ENCODE assay signal across 9 cellular contexts in the genomic region with DNA sequence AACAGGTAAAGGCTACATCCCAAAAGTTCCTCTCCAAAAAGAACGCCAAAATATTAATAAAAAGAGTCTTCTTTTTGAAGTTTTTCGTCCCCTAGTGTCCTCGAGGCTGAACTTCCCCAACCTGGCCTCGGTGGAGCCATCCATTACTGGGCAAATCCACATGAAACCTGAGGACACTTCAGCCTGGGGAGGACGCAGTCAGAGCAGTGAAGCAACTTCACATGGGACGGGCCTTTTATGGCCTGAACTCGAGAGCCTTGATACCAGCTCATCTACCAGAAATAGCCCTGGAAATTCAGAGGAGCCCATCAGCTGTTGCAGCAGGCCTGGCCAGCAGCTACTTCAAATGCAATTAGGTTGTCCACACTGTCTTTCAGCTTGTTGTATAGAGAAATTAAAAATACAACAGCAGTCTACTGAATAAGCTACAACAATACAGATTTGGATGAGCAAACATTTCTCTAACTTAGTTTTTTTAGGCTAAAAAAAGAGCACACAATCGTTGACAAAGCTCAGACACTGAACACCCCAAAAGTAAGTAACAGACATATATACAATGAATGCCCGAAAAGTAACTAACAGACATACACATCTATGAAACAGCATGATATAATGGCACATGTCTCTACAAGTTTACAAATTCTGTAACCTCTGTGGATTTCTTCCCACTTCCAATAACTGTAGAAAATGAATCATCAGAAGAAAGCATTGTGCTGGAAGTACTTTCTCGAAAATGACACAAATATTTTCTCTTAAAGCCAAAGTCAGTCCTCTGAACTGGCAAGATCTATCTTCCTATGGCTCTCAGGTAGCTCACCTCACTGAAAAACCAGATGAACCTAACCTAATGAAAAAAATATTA. TPM values are rescaled to one million over a fixed set of nuclear protein-coding genes. Genes with fewer than 3 reads are reported as not detected.
DNase-seq lines count a peak whose midpoint lies in the region; ATAC-seq, FAIRE-seq and TF ChIP-seq lines count a peak whose summit lies in the region.
"Had no signal": no experiment of that assay in that cellular context is flagged by ENCODE, and none has a peak within 500 bp of the region (broad histone marks: within the 10 kb centered on the region; RNA-seq: fewer than 3 reads in every experiment).

A gene with protein sequence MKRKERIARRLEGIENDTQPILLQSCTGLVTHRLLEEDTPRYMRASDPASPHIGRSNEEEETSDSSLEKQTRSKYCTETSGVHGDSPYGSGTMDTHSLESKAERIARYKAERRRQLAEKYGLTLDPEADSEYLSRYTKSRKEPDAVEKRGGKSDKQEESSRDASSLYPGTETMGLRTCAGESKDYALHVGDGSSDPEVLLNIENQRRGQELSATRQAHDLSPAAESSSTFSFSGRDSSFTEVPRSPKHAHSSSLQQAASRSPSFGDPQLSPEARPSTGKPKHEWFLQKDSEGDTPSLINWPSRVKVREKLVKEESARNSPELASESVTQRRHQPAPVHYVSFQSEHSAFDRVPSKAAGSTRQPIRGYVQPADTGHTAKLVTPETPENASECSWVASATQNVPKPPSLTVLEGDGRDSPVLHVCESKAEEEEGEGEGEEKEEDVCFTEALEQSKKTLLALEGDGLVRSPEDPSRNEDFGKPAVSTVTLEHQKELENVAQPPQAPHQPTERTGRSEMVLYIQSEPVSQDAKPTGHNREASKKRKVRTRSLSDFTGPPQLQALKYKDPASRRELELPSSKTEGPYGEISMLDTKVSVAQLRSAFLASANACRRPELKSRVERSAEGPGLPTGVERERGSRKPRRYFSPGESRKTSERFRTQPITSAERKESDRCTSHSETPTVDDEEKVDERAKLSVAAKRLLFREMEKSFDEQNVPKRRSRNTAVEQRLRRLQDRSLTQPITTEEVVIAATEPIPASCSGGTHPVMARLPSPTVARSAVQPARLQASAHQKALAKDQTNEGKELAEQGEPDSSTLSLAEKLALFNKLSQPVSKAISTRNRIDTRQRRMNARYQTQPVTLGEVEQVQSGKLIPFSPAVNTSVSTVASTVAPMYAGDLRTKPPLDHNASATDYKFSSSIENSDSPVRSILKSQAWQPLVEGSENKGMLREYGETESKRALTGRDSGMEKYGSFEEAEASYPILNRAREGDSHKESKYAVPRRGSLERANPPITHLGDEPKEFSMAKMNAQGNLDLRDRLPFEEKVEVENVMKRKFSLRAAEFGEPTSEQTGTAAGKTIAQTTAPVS (N-terminal part only) (minus strand): TSS at position 208 of the 862 bp plus-strand sequence. CDS start 79,913 bp downstream, outside the sequence.

- H3K4me3 Mint-ChIP-seq in osteocyte (ENCODE audit: unreplicated experiment) = peak within 1 kb of the TSS; percentile 36
- H3K4me3 Mint-ChIP-seq: activated B cell treated with CpG ODN at 0.5 μM for 24 hours had no signal

- no peak for TF ChIP-seq CTCF in osteocyte (IDR thresholded peaks at IDR 0.05)

- FAIRE-seq in frontal cortex (lab: Jason Lieb, UNC) = no peak

- H3K9me3 Mint-ChIP-seq in osteocyte (ENCODE audit: unreplicated experiment) = no peaks in the 10 kb centered on the region

- DNase-seq in H4 (ENCODE audit: low spot score) (peak; percentile 33), frontal cortex (ENCODE audit: low spot score in 2 of 2) (no peak), osteocyte (ENCODE audit: extremely low spot score, unreplicated experiment) (no peak), NCI-H526 (lab: John Stamatoyannopoulos, UW) (no peak), NCI-H526 treated with DMSO at 0.1 percent for 48 hours (lab: John Stamatoyannopoulos, UW) (no peak), erythroblast (lab: John Stamatoyannopoulos, UW) (no peak)
- DNase-seq: activated B cell treated with CpG ODN at 0.5 μM for 24 hours had no signal

- peak within 1 kb of the TSS; percentile 93 for H3K27ac Mint-ChIP-seq in osteocyte (ENCODE audit: unreplicated experiment)
- H3K27ac Mint-ChIP-seq: activated B cell treated with CpG ODN at 0.5 μM for 24 hours had no signal

- H3K4me1 Mint-ChIP-seq in osteocyte (ENCODE audit: unreplicated experiment) = peaks cover 63% of the 10 kb centered on the region

- H3K27me3 Mint-ChIP-seq in osteocyte (ENCODE audit: unreplicated experiment) = no peaks in the 10 kb centered on the region
- H3K27me3 Mint-ChIP-seq: activated B cell treated with CpG ODN at 0.5 μM for 24 hours had no signal

- TF ChIP-seq POLR2A in erythroblast (IDR thresholded peaks at IDR 0.05; ENCODE audit: low read length) = no peak

- H3K36me3 Mint-ChIP-seq in osteocyte (ENCODE audit: unreplicated experiment) = peaks cover 21% of the 10 kb centered on the region

- ATAC-seq in SK-N-SH treated with all-trans-retinoic acid at 6 μM for 48 hours (peak; percentile 63), HG03108 (IDR thresholded peaks at IDR 0.05; ENCODE audit: unreplicated experiment) (no peak)

TF ChIP-seq in SK-N-SH treated with all-trans-retinoic acid at 6 μM for 48 hours, 23 proteins besides CTCF, POLR2A, EP300 and RAD21 (continues in another document):
- no peak for TF ChIP-seq ZFP30 (CRISPR knock-in tag; IDR thresholded peaks at IDR 0.05)
- TF ChIP-seq, protein P1, sequence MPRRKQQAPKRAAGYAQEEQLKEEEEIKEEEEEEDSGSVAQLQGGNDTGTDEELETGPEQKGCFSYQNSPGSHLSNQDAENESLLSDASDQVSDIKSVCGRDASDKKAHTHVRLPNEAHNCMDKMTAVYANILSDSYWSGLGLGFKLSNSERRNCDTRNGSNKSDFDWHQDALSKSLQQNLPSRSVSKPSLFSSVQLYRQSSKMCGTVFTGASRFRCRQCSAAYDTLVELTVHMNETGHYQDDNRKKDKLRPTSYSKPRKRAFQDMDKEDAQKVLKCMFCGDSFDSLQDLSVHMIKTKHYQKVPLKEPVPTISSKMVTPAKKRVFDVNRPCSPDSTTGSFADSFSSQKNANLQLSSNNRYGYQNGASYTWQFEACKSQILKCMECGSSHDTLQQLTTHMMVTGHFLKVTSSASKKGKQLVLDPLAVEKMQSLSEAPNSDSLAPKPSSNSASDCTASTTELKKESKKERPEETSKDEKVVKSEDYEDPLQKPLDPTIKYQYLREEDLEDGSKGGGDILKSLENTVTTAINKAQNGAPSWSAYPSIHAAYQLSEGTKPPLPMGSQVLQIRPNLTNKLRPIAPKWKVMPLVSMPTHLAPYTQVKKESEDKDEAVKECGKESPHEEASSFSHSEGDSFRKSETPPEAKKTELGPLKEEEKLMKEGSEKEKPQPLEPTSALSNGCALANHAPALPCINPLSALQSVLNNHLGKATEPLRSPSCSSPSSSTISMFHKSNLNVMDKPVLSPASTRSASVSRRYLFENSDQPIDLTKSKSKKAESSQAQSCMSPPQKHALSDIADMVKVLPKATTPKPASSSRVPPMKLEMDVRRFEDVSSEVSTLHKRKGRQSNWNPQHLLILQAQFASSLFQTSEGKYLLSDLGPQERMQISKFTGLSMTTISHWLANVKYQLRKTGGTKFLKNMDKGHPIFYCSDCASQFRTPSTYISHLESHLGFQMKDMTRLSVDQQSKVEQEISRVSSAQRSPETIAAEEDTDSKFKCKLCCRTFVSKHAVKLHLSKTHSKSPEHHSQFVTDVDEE (CRISPR knock-in tag; IDR thresholded peaks at IDR 0.05) = no peak
- TF ChIP-seq ZNF8 (CRISPR knock-in tag; IDR thresholded peaks at IDR 0.05) = no peak
- no peak for TF ChIP-seq ZC3H10 (CRISPR knock-in tag; IDR thresholded peaks at IDR 0.05)
- TF ChIP-seq PPARA (CRISPR knock-in tag; IDR thresholded peaks at IDR 0.05; ENCODE audit: borderline replicate concordance) = no peak
- no peak for TF ChIP-seq RARB (CRISPR knock-in tag; IDR thresholded peaks at IDR 0.05)
- no peak for TF ChIP-seq ZNF565 (CRISPR knock-in tag; conservative IDR thresholded peaks at IDR 0.05; ENCODE audit: low read depth)
- TF ChIP-seq GLIS3 (CRISPR knock-in tag; IDR thresholded peaks at IDR 0.05) = no peak
- TF ChIP-seq, protein P2, sequence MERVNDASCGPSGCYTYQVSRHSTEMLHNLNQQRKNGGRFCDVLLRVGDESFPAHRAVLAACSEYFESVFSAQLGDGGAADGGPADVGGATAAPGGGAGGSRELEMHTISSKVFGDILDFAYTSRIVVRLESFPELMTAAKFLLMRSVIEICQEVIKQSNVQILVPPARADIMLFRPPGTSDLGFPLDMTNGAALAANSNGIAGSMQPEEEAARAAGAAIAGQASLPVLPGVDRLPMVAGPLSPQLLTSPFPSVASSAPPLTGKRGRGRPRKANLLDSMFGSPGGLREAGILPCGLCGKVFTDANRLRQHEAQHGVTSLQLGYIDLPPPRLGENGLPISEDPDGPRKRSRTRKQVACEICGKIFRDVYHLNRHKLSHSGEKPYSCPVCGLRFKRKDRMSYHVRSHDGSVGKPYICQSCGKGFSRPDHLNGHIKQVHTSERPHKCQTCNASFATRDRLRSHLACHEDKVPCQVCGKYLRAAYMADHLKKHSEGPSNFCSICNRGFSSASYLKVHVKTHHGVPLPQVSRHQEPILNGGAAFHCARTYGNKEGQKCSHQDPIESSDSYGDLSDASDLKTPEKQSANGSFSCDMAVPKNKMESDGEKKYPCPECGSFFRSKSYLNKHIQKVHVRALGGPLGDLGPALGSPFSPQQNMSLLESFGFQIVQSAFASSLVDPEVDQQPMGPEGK (CRISPR knock-in tag; IDR thresholded peaks at IDR 0.05; ENCODE audit: borderline replicate concordance) = no peak
- no peak for TF ChIP-seq OSR1 (CRISPR knock-in tag; IDR thresholded peaks at IDR 0.05)
- TF ChIP-seq, protein P3, sequence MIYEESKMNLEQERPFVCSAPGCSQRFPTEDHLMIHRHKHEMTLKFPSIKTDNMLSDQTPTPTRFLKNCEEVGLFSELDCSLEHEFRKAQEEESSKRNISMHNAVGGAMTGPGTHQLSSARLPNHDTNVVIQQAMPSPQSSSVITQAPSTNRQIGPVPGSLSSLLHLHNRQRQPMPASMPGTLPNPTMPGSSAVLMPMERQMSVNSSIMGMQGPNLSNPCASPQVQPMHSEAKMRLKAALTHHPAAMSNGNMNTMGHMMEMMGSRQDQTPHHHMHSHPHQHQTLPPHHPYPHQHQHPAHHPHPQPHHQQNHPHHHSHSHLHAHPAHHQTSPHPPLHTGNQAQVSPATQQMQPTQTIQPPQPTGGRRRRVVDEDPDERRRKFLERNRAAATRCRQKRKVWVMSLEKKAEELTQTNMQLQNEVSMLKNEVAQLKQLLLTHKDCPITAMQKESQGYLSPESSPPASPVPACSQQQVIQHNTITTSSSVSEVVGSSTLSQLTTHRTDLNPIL (CRISPR knock-in tag; IDR thresholded peaks at IDR 0.05; ENCODE audit: low read depth) = no peak

RNA-seq across cellular contexts. Expression of the gene that starts here (rescaled TPM):
- total RNA-seq in H4 (2014; rRNA removed; shearing (Covaris generic)) = 4.7 and 125 TPM in 2 replicates
- 16.7 TPM for total RNA-seq in frontal cortex
- total RNA-seq in osteocyte = 257 and 258 TPM in 2 replicates
